ENCODE assay signal across 9 cellular contexts in the genomic region with DNA sequence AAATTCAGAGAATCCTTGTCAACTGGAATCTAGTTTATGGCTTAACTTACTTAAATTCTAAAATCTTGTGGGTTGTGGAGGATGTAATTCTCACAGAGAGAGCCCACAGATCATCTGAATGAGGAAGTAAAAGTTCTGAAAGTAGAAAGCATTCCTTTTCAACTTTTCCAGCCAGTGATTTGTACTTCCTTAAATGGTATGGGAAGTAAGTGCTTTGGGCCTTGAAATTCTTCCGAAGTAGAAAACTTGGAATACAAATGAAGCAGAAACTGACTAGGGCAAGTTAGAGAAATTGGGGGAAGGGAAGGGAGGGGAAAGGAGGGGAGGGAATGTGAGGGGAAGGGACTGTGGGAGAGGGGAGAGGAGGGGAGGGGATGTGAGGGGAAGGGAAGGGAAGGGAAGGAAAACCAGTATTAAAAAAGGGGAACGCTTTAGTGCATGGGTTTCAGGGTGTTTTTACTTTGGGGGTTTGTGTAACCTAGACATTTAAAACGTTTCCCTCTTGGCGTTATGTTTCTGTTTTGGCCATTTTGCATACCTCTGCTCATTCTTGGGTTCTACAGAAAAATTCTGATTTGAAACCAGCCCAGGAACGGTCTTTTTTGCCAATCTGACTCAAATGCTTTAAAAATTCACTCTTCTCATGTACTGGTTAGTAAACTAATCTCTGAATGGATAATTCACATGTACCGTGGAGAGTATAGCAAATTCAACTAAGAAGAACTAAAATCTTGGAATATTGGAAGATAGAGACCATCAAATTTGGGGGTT. TPM values are rescaled to one million over a fixed set of nuclear protein-coding genes. Genes with fewer than 3 reads are reported as not detected.
DNase-seq lines count a peak whose midpoint lies in the region; ATAC-seq, FAIRE-seq and TF ChIP-seq lines count a peak whose summit lies in the region.
"Had no signal": no experiment of that assay in that cellular context is flagged by ENCODE, and none has a peak within 500 bp of the region (broad histone marks: within the 10 kb centered on the region; RNA-seq: fewer than 3 reads in every experiment).

No MANE protein-coding gene starts in this region.

- FAIRE-seq in kidney (lab: Jason Lieb, UNC): no peak

- H3K27ac Mint-ChIP-seq in WTC11: peak overlapping the region; percentile 76
- no peak overlapping the region for H3K27ac Mint-ChIP-seq in activated CD8-positive, alpha-beta memory T cell treated with anti-CD3 and anti-CD28 coated beads, Interleukin-2, amount 10 ng/mL, durations not matched to agents 7 days and 5 days

- peak; percentile 64 for DNase-seq in GM04503 (ENCODE audit: low read depth)
- no peak for DNase-seq in WTC11 (ENCODE audit: low spot score)
- DNase-seq in kidney: no peak
- DNase-seq in activated CD8-positive, alpha-beta memory T cell treated with anti-CD3 and anti-CD28 coated beads for 24 hours: no peak
- DNase-seq in stimulated activated CD4-positive, alpha-beta T cell treated with anti-CD3 and anti-CD28 coated beads, Interleukin-2, amount 100 ng/mL, for 48 hours: no peak
- DNase-seq in activated CD8-positive, alpha-beta memory T cell treated with anti-CD3 and anti-CD28 coated beads, Interleukin-2, amount 10 ng/mL, durations not matched to agents 7 days and 5 days: no peak

- no peak overlapping the region for H3K4me3 Mint-ChIP-seq in WTC11
- no peak overlapping the region for H3K4me3 Mint-ChIP-seq in activated CD8-positive, alpha-beta memory T cell treated with anti-CD3 and anti-CD28 coated beads, Interleukin-2, amount 10 ng/mL, durations not matched to agents 7 days and 5 days

- peak overlapping the region in 1 of 2 donors; percentile 53 for H3K9ac ChIP-seq in kidney (ENCODE audit: low read length in 2 of 2)
- no peak overlapping the region for H3K9ac ChIP-seq in skeletal muscle tissue (ENCODE audit: low read depth in 1 of 3, low read length in 3 of 3)

- no peaks in the 10 kb centered on the region for H3K9me3 Mint-ChIP-seq in WTC11
- H3K9me3 Mint-ChIP-seq in activated CD8-positive, alpha-beta memory T cell treated with anti-CD3 and anti-CD28 coated beads, Interleukin-2, amount 10 ng/mL, durations not matched to agents 7 days and 5 days (ENCODE audit: low read depth): no peaks in the 10 kb centered on the region

- H3K27ac ChIP-seq in kidney (ENCODE audit: low read depth in 2 of 2, low read length in 2 of 2): peak overlapping the region; percentile 45 to 88
- peak overlapping the region; percentile 72 for H3K27ac ChIP-seq in skeletal muscle tissue (ENCODE audit: low read depth, low read length)

- no peak; the same call in 1 of the 2 replicates for ATAC-seq in WTC11
- no peak for ATAC-seq in HG02870 (IDR thresholded peaks at IDR 0.05; ENCODE audit: unreplicated experiment)
- no peak for ATAC-seq in activated CD8-positive, alpha-beta memory T cell treated with anti-CD3 and anti-CD28 coated beads, Interleukin-2, amount 10 ng/mL, durations not matched to agents 7 days and 5 days
- ATAC-seq: Panc1 had no signal

- H3K27me3 ChIP-seq in skeletal muscle tissue (ENCODE audit: control insufficient read depth in 3 of 3, insufficient read depth in 3 of 3, low read length in 3 of 3): no peaks in the 10 kb centered on the region

- H3K4me1 ChIP-seq in kidney (ENCODE audit: control insufficient read depth in 1 of 2, insufficient read depth in 1 of 2, low read depth in 1 of 2, low read length in 2 of 2): peaks cover 7 to 8% of the 10 kb centered on the region in 2 donors
- peaks cover 7 to 15% (median 10%) of the 10 kb centered on the region in 3 donors for H3K4me1 ChIP-seq in skeletal muscle tissue (ENCODE audit: control insufficient read depth in 3 of 3, insufficient read depth in 3 of 3, low read length in 3 of 3)

- H3K4me3 ChIP-seq in kidney (ENCODE audit: low read length in 2 of 2) (no peak overlapping the region), skeletal muscle tissue (ENCODE audit: low read length in 3 of 3) (no peak overlapping the region)

- intact Hi-C loops in kidney (cut with DNase I): no loop called here

- H3K36me3 Mint-ChIP-seq in WTC11: peaks cover 29% of the 10 kb centered on the region
- H3K36me3 Mint-ChIP-seq in activated CD8-positive, alpha-beta memory T cell treated with anti-CD3 and anti-CD28 coated beads, Interleukin-2, amount 10 ng/mL, durations not matched to agents 7 days and 5 days: peaks cover 32% of the 10 kb centered on the region

- H3K36me3 ChIP-seq in kidney (ENCODE audit: control insufficient read depth in 1 of 2, insufficient read depth in 2 of 2, low read length in 2 of 2) (peaks cover 15 to 16% of the 10 kb centered on the region in 2 donors), skeletal muscle tissue (ENCODE audit: control insufficient read depth in 3 of 3, insufficient read depth in 3 of 3, low read length in 3 of 3) (peaks cover 10 to 20% (median 13%) of the 10 kb centered on the region in 3 donors)

- no peaks in the 10 kb centered on the region for H3K27me3 Mint-ChIP-seq in WTC11 (ENCODE audit: low read depth)
- H3K27me3 Mint-ChIP-seq in activated CD8-positive, alpha-beta memory T cell treated with anti-CD3 and anti-CD28 coated beads, Interleukin-2, amount 10 ng/mL, durations not matched to agents 7 days and 5 days: no peaks in the 10 kb centered on the region

- TF ChIP-seq CTCF in WTC11 (IDR thresholded peaks at IDR 0.05) (no peak), kidney (IDR thresholded peaks at IDR 0.05; ENCODE audit: borderline replicate concordance, extremely low read depth, insufficient read depth) (no peak)

- POLR2A ChIA-PET in WTC11 (lab: Charles Lee): no interaction called here

- CTCF ChIA-PET in WTC11 (lab: Charles Lee): no interaction called here
- CTCF ChIA-PET in activated CD8-positive, alpha-beta memory T cell treated with anti-CD3 and anti-CD28 coated beads, Interleukin-2, amount 10 ng/mL, durations not matched to agents 7 days and 5 days (lab: Charles Lee): no interaction called here

- H3K9me3 ChIP-seq in kidney (ENCODE audit: control insufficient read depth in 1 of 2, low read length in 2 of 2): no peaks in the 10 kb centered on the region
- H3K9me3 ChIP-seq in skeletal muscle tissue (ENCODE audit: control insufficient read depth in 3 of 3, low read length in 3 of 3): no peaks in the 10 kb centered on the region

- peaks cover 18% of the 10 kb centered on the region for H3K4me1 Mint-ChIP-seq in WTC11
- H3K4me1 Mint-ChIP-seq in activated CD8-positive, alpha-beta memory T cell treated with anti-CD3 and anti-CD28 coated beads, Interleukin-2, amount 10 ng/mL, durations not matched to agents 7 days and 5 days: peaks cover 21% of the 10 kb centered on the region

TF ChIP-seq in WTC11, 78 proteins besides CTCF, POLR2A, EP300 and RAD21 (continues in another document):
- no peak for TF ChIP-seq PREB (CRISPR knock-in tag; IDR thresholded peaks at IDR 0.05; ENCODE audit: borderline replicate concordance)
- no peak for TF ChIP-seq NR3C1 (CRISPR knock-in tag; conservative IDR thresholded peaks at IDR 0.05; ENCODE audit: low read depth)
- no peak for TF ChIP-seq NFE2L1 (CRISPR knock-in tag; IDR thresholded peaks at IDR 0.05)
- TF ChIP-seq ETV6 (CRISPR knock-in tag; IDR thresholded peaks at IDR 0.05): no peak
- TF ChIP-seq ESRRA (CRISPR knock-in tag; IDR thresholded peaks at IDR 0.05; ENCODE audit: borderline replicate concordance): no peak
- no peak for TF ChIP-seq NFYB (CRISPR knock-in tag; conservative IDR thresholded peaks at IDR 0.05; ENCODE audit: low read depth)
- TF ChIP-seq HMGXB4 (CRISPR knock-in tag; IDR thresholded peaks at IDR 0.05): no peak

RNA-seq across cellular contexts. Expression of gene SNTB2, which starts 15.5 kb away (rescaled TPM):
- 21.0 to 23.7 TPM (median 23.7 TPM) in 3 replicates for total RNA-seq in WTC11 (2021)
- total RNA-seq in kidney: 45.1 TPM
- 4.8 TPM for polyA plus RNA-seq in kidney (ENCODE audit: insufficient read depth, low read depth, low replicate concordance)
- 24.5 TPM for total RNA-seq in skeletal muscle tissue
- 10 to 100 TPM; 21.5 to 30.6 TPM for total RNA-seq in activated CD8-positive, alpha-beta memory T cell treated with anti-CD3 and anti-CD28 coated beads, Interleukin-2, amount 10 ng/mL, durations not matched to agents 7 days and 5 days

RNA-seq across cellular contexts. Expression of gene UTP4, which starts 39.1 kb away (rescaled TPM):
- total RNA-seq in WTC11 (2021): 71.0 to 85.7 TPM (median 74.4 TPM) in 3 replicates
- total RNA-seq in kidney: 41.7 TPM
- 57.2 TPM for polyA plus RNA-seq in kidney (ENCODE audit: insufficient read depth, low read depth, low replicate concordance)
- 18.3 TPM for total RNA-seq in skeletal muscle tissue
- total RNA-seq in activated CD8-positive, alpha-beta memory T cell treated with anti-CD3 and anti-CD28 coated beads, Interleukin-2, amount 10 ng/mL, durations not matched to agents 7 days and 5 days: 10 to 100 TPM; 57.7 to 82.3 TPM

RNA-seq across cellular contexts. Expression of gene CHTF8, which starts 39.1 kb away (rescaled TPM):
- 115 to 134 TPM (median 132 TPM) in 3 replicates for total RNA-seq in WTC11 (2021)
- 124 TPM for total RNA-seq in kidney
- polyA plus RNA-seq in kidney (ENCODE audit: insufficient read depth, low read depth, low replicate concordance): 163 TPM
- 32.4 TPM for total RNA-seq in skeletal muscle tissue
- total RNA-seq in activated CD8-positive, alpha-beta memory T cell treated with anti-CD3 and anti-CD28 coated beads, Interleukin-2, amount 10 ng/mL, durations not matched to agents 7 days and 5 days: 100 to 1,000 TPM; 133 to 147 TPM
